1 cellular context compared by ENCODE assay signal in genomic region chr18:45212186-45213039, GRCh38.
A peak's percentile ranks its signal among the peaks of the same experiment; 100 is the strongest.
TF ChIP-seq lines count a peak whose summit lies in the region.

No MANE protein-coding gene starts in this region.

TF ChIP-seq in HEK293, 187 proteins besides CTCF, POLR2A, EP300 and RAD21 (continued from another document):
- TF ChIP-seq ZBTB6 (tag by site-specific recombination; IDR thresholded peaks at IDR 0.05) (peak; percentile 88), ZNF521 (tag by site-specific recombination; IDR thresholded peaks at IDR 0.05) (no peak), ZNF211 (tag by site-specific recombination; IDR thresholded peaks at IDR 0.05; ENCODE audit: low read depth) (no peak), ZNF837 (tag by site-specific recombination; IDR thresholded peaks at IDR 0.05) (no peak), TSHZ1 (tag by site-specific recombination; IDR thresholded peaks at IDR 0.05; ENCODE audit: borderline replicate concordance) (no peak), ZNF302 (tag by site-specific recombination; IDR thresholded peaks at IDR 0.05; ENCODE audit: low read depth) (no peak), HIC1 (tag by site-specific recombination; IDR thresholded peaks at IDR 0.05) (no peak), ZFP37 (tag by site-specific recombination; IDR thresholded peaks at IDR 0.05) (0 out of 2 replicates have a peak, but pooled peaks have one; percentile 43), ZNF19 (tag by site-specific recombination; IDR thresholded peaks at IDR 0.05; ENCODE audit: low read depth) (no peak), OVOL3 (tag by site-specific recombination; IDR thresholded peaks at IDR 0.05) (no peak), BCL6B (tag by site-specific recombination; IDR thresholded peaks at IDR 0.05) (no peak), YY1 (tag by site-specific recombination; IDR thresholded peaks at IDR 0.05) (peak; percentile 47; the same call in 1 of the 2 replicates), ZNF660 (tag by site-specific recombination; IDR thresholded peaks at IDR 0.05) (peak; percentile 78; the same call in 1 of the 2 replicates), ZBTB49 (tag by site-specific recombination; IDR thresholded peaks at IDR 0.05; ENCODE audit: low read depth) (no peak)
TF ChIP-seq in HEK293: peak in this region for 9.
